In genomic region chr7:5396542-5396941, GRCh38 we compare ENCODE assay signal across 8 cellular contexts.
DNase-seq lines count a peak whose midpoint lies in the region; ATAC-seq lines count a peak whose summit lies in the region.

No MANE protein-coding gene starts in this region.

- H3K36me3 Mint-ChIP-seq in activated naive CD8-positive, alpha-beta T cell, result peaks cover 3% of the 10 kb centered on the region

- H3K9me3 Mint-ChIP-seq in activated naive CD8-positive, alpha-beta T cell (ENCODE audit: low read depth), result no peaks in the 10 kb centered on the region

- H3K4me3 Mint-ChIP-seq in activated naive CD8-positive, alpha-beta T cell, result peak overlapping the region; percentile 82

- H3K4me3 ChIP-seq in SK-N-MC, result peak overlapping the region; percentile 80

- DNase-seq in activated CD4-positive, CD25-positive, alpha-beta regulatory T cell treated with anti-CD3 and anti-CD28 coated beads, Interleukin-2, amount 50 U/mL, for 16 hours (ENCODE audit: low read depth, low spot score), result peak; percentile 19
- DNase-seq in activated CD4-positive, CD25-positive, alpha-beta regulatory T cell treated with anti-CD3 and anti-CD28 coated beads, Interleukin-2, amount 50 U/mL, for 72 hours, result no peak
- DNase-seq in SK-N-MC (ENCODE audit: low read depth, low spot score) (no peak), NCI-H2081 treated with DMSO at 0.1 percent for 48 hours (lab: John Stamatoyannopoulos, UW) (no peak)
- peak; percentile 23 to 25 for DNase-seq in stimulated activated CD8-positive, alpha-beta memory T cell treated with anti-CD3 and anti-CD28 coated beads, Interleukin-15, amount 100 ng/mL, for 4 hours (ENCODE audit: low read depth in 2 of 2)

- H3K36me3 ChIP-seq in SK-N-MC (ENCODE audit: insufficient read depth, low read length), result peaks cover 18% of the 10 kb centered on the region; the same call in 1 of the 2 replicates

- H3K9ac ChIP-seq in SK-N-MC (ENCODE audit: insufficient read length), result peak overlapping the region; percentile 91

- peak overlapping the region; percentile 79 for H3K27ac Mint-ChIP-seq in activated naive CD8-positive, alpha-beta T cell

- H3K27ac ChIP-seq in SK-N-MC (peak overlapping the region; percentile 93), layer of hippocampus (ENCODE audit: low read depth, low read length) (peak overlapping the region; percentile 77)

- H3K27me3 ChIP-seq in layer of hippocampus (ENCODE audit: control insufficient read depth, insufficient read depth, low read length), result no peaks in the 10 kb centered on the region

- ATAC-seq in HG03095 (IDR thresholded peaks at IDR 0.05; ENCODE audit: unreplicated experiment), result peak; percentile 51

- H3K27me3 Mint-ChIP-seq in activated naive CD8-positive, alpha-beta T cell, result no peaks in the 10 kb centered on the region

- H3K4me1 Mint-ChIP-seq in activated naive CD8-positive, alpha-beta T cell (ENCODE audit: low read depth), result peaks cover 27% of the 10 kb centered on the region

- no peaks in the 10 kb centered on the region for H3K9me3 ChIP-seq in SK-N-MC (ENCODE audit: low read depth, low read length)

Comparison
In these comparisons a context has a peak if more than half of its experiments do, and no peak if none do; other contexts are left out.
1. DNase-seq: peak in activated CD4-positive, CD25-positive, alpha-beta regulatory T cell treated with anti-CD3 and anti-CD28 coated beads, Interleukin-2, amount 50 U/mL, for 16 hours (single experiment) and stimulated activated CD8-positive, alpha-beta memory T cell treated with anti-CD3 and anti-CD28 coated beads, Interleukin-15, amount 100 ng/mL, for 4 hours (2 of 2); none in activated CD4-positive, CD25-positive, alpha-beta regulatory T cell treated with anti-CD3 and anti-CD28 coated beads, Interleukin-2, amount 50 U/mL, for 72 hours (single experiment), SK-N-MC (single experiment) and NCI-H2081 treated with DMSO at 0.1 percent for 48 hours (single experiment).